ENCODE assay signal across 10 cellular contexts in the genomic region with DNA sequence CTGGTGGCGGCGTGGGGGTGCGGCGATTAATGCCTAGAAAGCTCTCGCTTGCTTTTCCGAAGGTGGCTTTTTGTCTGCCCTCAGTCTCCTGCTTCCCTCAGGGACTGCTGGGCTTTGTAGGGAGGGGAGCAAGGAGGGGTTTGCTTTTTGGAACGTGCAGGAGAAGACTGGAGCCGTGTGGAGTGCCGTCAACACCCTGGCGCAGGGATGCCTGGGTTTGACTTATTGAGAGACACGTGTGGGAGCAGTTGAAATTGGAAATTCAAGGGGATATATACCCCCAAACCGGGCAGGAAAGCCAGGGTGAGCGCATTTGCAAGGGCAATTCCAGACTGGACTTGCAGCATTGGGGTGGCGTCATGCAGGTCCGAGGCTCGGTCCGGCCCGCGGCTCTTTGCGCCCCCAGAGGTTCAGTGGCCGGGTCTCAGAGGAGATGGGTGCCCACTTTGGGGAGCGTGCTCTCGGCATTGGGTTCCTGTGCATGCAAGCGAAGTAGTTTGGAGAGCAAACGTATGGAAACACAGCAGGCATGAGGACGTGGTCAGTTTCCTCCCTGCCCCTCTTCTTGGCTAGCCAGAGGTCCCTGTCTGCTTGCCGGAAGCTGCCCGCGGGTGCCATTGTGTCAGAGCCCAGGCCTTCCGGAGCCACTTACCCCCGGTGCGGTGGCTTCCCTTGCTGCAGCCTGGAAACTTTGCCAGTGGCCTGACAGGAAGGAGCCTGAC. TPM values are rescaled to one million over a fixed set of nuclear protein-coding genes. Genes with fewer than 3 reads are reported as not detected.
DNase-seq lines count a peak whose midpoint lies in the region; ATAC-seq and TF ChIP-seq lines count a peak whose summit lies in the region.
"Had no signal": no experiment of that assay in that cellular context is flagged by ENCODE, and none has a peak within 500 bp of the region (broad histone marks: within the 10 kb centered on the region; RNA-seq: fewer than 3 reads in every experiment).

No MANE protein-coding gene starts in this region.

- no peak for TF ChIP-seq POLR2A in testis (IDR thresholded peaks at IDR 0.05)

- H2BK5ac ChIP-seq in mesenchymal stem cell (ENCODE audit: low read depth, low read length, poor library complexity, severe bottlenecking): no peak overlapping the region

- H2BK120ac ChIP-seq in mesenchymal stem cell (ENCODE audit: low read depth, low read length): no peak overlapping the region

- no peak for DNase-seq in activated T-cell treated with anti-CD3 and anti-CD28 coated beads, Interleukin-2, amount 50 U/mL, for 24 hours
- no peak for DNase-seq in activated T-cell treated with anti-CD3 and anti-CD28 coated beads, Interleukin-2, amount 50 U/mL, for 48 hours
- DNase-seq in brain microvascular endothelial cell (no peak), mesenchymal stem cell (no peak), testis (no peak), RKO (ENCODE audit: low spot score) (no peak), A172 (ENCODE audit: low spot score) (no peak)
- DNase-seq: NCI-H2029 treated with DMSO at 0.1 percent for 48 hours had no signal

- H3K18ac ChIP-seq in mesenchymal stem cell (ENCODE audit: low read depth in 1 of 2, low read length in 2 of 2): no peak overlapping the region

- H3K36me3 Mint-ChIP-seq in activated T-cell treated with anti-CD3 and anti-CD28 coated beads, Interleukin-2, amount 50 U/mL, for 24 hours (ENCODE audit: low read depth): no peaks in the 10 kb centered on the region

- H3K23ac ChIP-seq in mesenchymal stem cell (ENCODE audit: low read length in 2 of 2): no peak overlapping the region

- H3K4me3 Mint-ChIP-seq in activated T-cell treated with anti-CD3 and anti-CD28 coated beads, Interleukin-2, amount 50 U/mL, for 24 hours: peak overlapping the region; percentile 26

- peaks cover 67% of the 10 kb centered on the region for H3K27me3 Mint-ChIP-seq in activated T-cell treated with anti-CD3 and anti-CD28 coated beads, Interleukin-2, amount 50 U/mL, for 24 hours

- H3K4me1 ChIP-seq in mesenchymal stem cell (ENCODE audit: control insufficient read depth, insufficient read depth, low read depth, low read length) (peaks cover 32% of the 10 kb centered on the region), testis (peaks cover 21% of the 10 kb centered on the region)

- no peak overlapping the region for H3K27ac ChIP-seq in brain microvascular endothelial cell
- H3K27ac ChIP-seq in mesenchymal stem cell (ENCODE audit: low read length, poor library complexity, severe bottlenecking): no peak overlapping the region
- H3K27ac ChIP-seq in testis: no peak overlapping the region
- H3K27ac ChIP-seq: BLaER1 had no signal

- H3K79me1 ChIP-seq in mesenchymal stem cell (replicated peaks; ENCODE audit: low read length, poor library complexity, severe bottlenecking): peaks cover 6% of the 10 kb centered on the region

- no peak overlapping the region for H3K4ac ChIP-seq in mesenchymal stem cell (ENCODE audit: low read depth in 1 of 2, low read length in 2 of 2)

- H2AFZ ChIP-seq in mesenchymal stem cell (ENCODE audit: low read depth, low read length): no peak overlapping the region

- 12% methylated on average over 32 of the region's 32 CpGs for whole genome bisulfite sequencing in mesenchymal stem cell
- WGBS in testis, 2 donors: 4 to 5% methylated on average over 22 to 32 of the region's 32 CpGs

- no peak overlapping the region for H2BK12ac ChIP-seq in mesenchymal stem cell (ENCODE audit: low read length in 2 of 2)

- no peak overlapping the region for H2AK5ac ChIP-seq in mesenchymal stem cell (ENCODE audit: low read length, severe bottlenecking)

- no peak for ATAC-seq in GM18907 (IDR thresholded peaks at IDR 0.05; ENCODE audit: unreplicated experiment)

- TF ChIP-seq CTCF in brain microvascular endothelial cell (IDR thresholded peaks at IDR 0.05; ENCODE audit: low read depth, low read length, missing control alignments) (no peak), testis (IDR thresholded peaks at IDR 0.05) (no peak)

- H4K91ac ChIP-seq in mesenchymal stem cell (ENCODE audit: low read length): no peak overlapping the region

- H3K9ac ChIP-seq in mesenchymal stem cell (ENCODE audit: low read length): peak overlapping the region; percentile 71
- H3K9ac ChIP-seq: BLaER1 had no signal

- H3K9me3 Mint-ChIP-seq in activated T-cell treated with anti-CD3 and anti-CD28 coated beads, Interleukin-2, amount 50 U/mL, for 24 hours: no peaks in the 10 kb centered on the region

- H3K14ac ChIP-seq in mesenchymal stem cell (ENCODE audit: low read length in 2 of 2): no peak overlapping the region

- H3K9me3 ChIP-seq in mesenchymal stem cell (ENCODE audit: control insufficient read depth, low read length) (no peaks in the 10 kb centered on the region), testis (no peaks in the 10 kb centered on the region)
- H3K9me3 ChIP-seq: BLaER1 had no signal

- intact Hi-C loops in testis (cut with DNase I; ENCODE audit: low total_unique reads): loop anchor here (10.0 kb wide), 2 partner anchors 708 to 1098 kb away; no protein-coding TSS in a partner anchor

- H3K4me1 Mint-ChIP-seq in activated T-cell treated with anti-CD3 and anti-CD28 coated beads, Interleukin-2, amount 50 U/mL, for 24 hours (ENCODE audit: low read depth): peaks cover 17% of the 10 kb centered on the region

- peak overlapping the region; percentile 60 for H3K4me3 ChIP-seq in brain microvascular endothelial cell (ENCODE audit: low read depth, low read length)
- H3K4me3 ChIP-seq in mesenchymal stem cell (ENCODE audit: insufficient read depth in 1 of 2, low read depth in 1 of 2, low read length in 2 of 2): peak overlapping the region; percentile 73 to 84
- H3K4me3 ChIP-seq in testis: peak overlapping the region; percentile 54 to 66

- H3K4me2 ChIP-seq in mesenchymal stem cell (ENCODE audit: low read length, poor library complexity, severe bottlenecking): peak overlapping the region; percentile 96

- no peaks in the 10 kb centered on the region for H3K36me3 ChIP-seq in brain microvascular endothelial cell (replicated peaks)
- H3K36me3 ChIP-seq in mesenchymal stem cell (ENCODE audit: control insufficient read depth in 1 of 2, insufficient read depth in 2 of 2, low read depth in 1 of 2, low read length in 2 of 2): no peaks in the 10 kb centered on the region
- H3K36me3 ChIP-seq in testis (ENCODE audit: low read depth, missing control alignments): no peaks in the 10 kb centered on the region
- H3K36me3 ChIP-seq: BLaER1 had no signal

- no peak overlapping the region for H3K27ac Mint-ChIP-seq in activated T-cell treated with anti-CD3 and anti-CD28 coated beads, Interleukin-2, amount 50 U/mL, for 24 hours

- no peak overlapping the region for H2BK15ac ChIP-seq in mesenchymal stem cell (ENCODE audit: low read depth, poor library complexity, severe bottlenecking)

- no peak overlapping the region for H4K8ac ChIP-seq in mesenchymal stem cell (ENCODE audit: low read length)

- H3K27me3 ChIP-seq in brain microvascular endothelial cell (replicated peaks): peaks cover 34% of the 10 kb centered on the region
- H3K27me3 ChIP-seq in mesenchymal stem cell (ENCODE audit: control insufficient read depth in 1 of 2, insufficient read depth in 1 of 2, low read length in 2 of 2): peaks cover 11 to 45% of the 10 kb centered on the region in 2 experiments
- no peaks in the 10 kb centered on the region for H3K27me3 ChIP-seq in testis

- in situ Hi-C loops in brain microvascular endothelial cell (cut with HindIII; ENCODE audit: low pct_ligation_motif_present, low sequenced_read_pairs): no loop called here

RNA-seq across cellular contexts. Expression of a gene that starts 2.2 kb away (rescaled TPM):
- not detected for polyA plus RNA-seq in mesenchymal stem cell (2013, experiment 1 of 2)
- polyA plus RNA-seq in mesenchymal stem cell (2013, experiment 2 of 2): 0.01 TPM
- 10 to 100 TPM; 31.3 to 37.1 TPM for total RNA-seq in testis
- polyA plus RNA-seq in testis (ENCODE audit: insufficient read depth, low read depth, low replicate concordance): 20.8 TPM
- total RNA-seq in A172 (2014; rRNA removed; shearing (Covaris generic)): not detected in 2 replicates

Comparison
In these comparisons a context has a peak if more than half of its experiments do, and no peak if none do; other contexts are left out.
1. RNA of a gene that starts 2.2 kb away (total RNA-seq): 31.3 to 37.1 TPM in testis; not detected in A172; every median in the first group is over 10 times any median in the second.
2. Peak in every context shown above with its lines, with median percentiles within 50 percentile points of each other: H3K4me3 ChIP-seq.